ENCODE assay signal across 9 cellular contexts in genomic region chr2:131478855-131479461, GRCh38. TPM values are rescaled to one million over a fixed set of nuclear protein-coding genes. Genes with fewer than 3 reads are reported as not detected.
"Had no signal": no experiment of that assay in that cellular context is flagged by ENCODE, and none has a peak within 500 bp of the region (broad histone marks: within the 10 kb centered on the region; RNA-seq: fewer than 3 reads in every experiment).

No MANE protein-coding gene starts in this region.

RNA-seq across cellular contexts. Expression of gene TUBA3D, which starts 3.0 kb away (rescaled TPM):
- total RNA-seq: activated CD4-positive, alpha-beta memory T cell treated with anti-CD3 and anti-CD28 coated beads, Interleukin-2, amount 10 ng/mL, durations not matched to agents 7 days and 5 days; activated CD4-positive, alpha-beta T cell treated with anti-CD3 and anti-CD28 coated beads for 36 hours; astrocyte; IMR-90; NCI-H460; RPMI7951; SJCRH30; T-helper 2 cell treated with Interferon-gamma antibody and Interleukin-4, amounts not matched to agents 100 ng/mL and 5 ng/mL, for 36 hours had no signal
- polyA plus RNA-seq: IMR-90, SK-N-SH had no signal

RNA-seq across cellular contexts. Expression of gene CCDC74A, which starts 48.7 kb away (rescaled TPM):
- total RNA-seq: SJCRH30 had no signal
